Comparison of ENCODE assay signal across 12 cellular contexts in genomic region chr14:77988966-77989365, GRCh38.
A peak's percentile ranks its signal among the peaks of the same experiment; 100 is the strongest.
DNase-seq lines count a peak whose midpoint lies in the region; ATAC-seq, FAIRE-seq and TF ChIP-seq lines count a peak whose summit lies in the region.
"Had no signal": no experiment of that assay in that cellular context is flagged by ENCODE, and none has a peak within 500 bp of the region (broad histone marks: within the 10 kb centered on the region; RNA-seq: fewer than 3 reads in every experiment).

No MANE protein-coding gene starts in this region.

- H3K4me3 Mint-ChIP-seq in astrocyte (ENCODE audit: unreplicated experiment) (peak overlapping the region; percentile 61), chondrocyte (ENCODE audit: unreplicated experiment) (no peak overlapping the region)
- H3K4me3 Mint-ChIP-seq: activated naive CD8-positive, alpha-beta T cell treated with anti-CD3 and anti-CD28 coated beads, Interleukin-2, amount 10 ng/mL, durations not matched to agents 7 days and 5 days; stimulated activated naive CD8-positive, alpha-beta T cell treated with anti-CD3 and anti-CD28 coated beads, Interleukin-15, Interleukin-2, amounts not matched to agents 100 ng/mL and 50 ng/mL, for 24 hours had no signal

- H3K9ac ChIP-seq in astrocyte (ENCODE audit: low read length): peak overlapping the region; percentile 18

- no peak for FAIRE-seq in astrocyte (lab: Jason Lieb, UNC)

- no peak overlapping the region for H3K4me3 ChIP-seq in astrocyte (ENCODE audit: insufficient read depth, low read depth, low read length)
- H3K4me3 ChIP-seq: skin epidermis had no signal

- H3K9me3 Mint-ChIP-seq in astrocyte (ENCODE audit: unreplicated experiment): peaks cover 2% of the 10 kb centered on the region
- H3K9me3 Mint-ChIP-seq in chondrocyte (ENCODE audit: low read depth): no peaks in the 10 kb centered on the region
- H3K9me3 Mint-ChIP-seq: activated naive CD8-positive, alpha-beta T cell treated with anti-CD3 and anti-CD28 coated beads, Interleukin-2, amount 10 ng/mL, durations not matched to agents 7 days and 5 days; stimulated activated naive CD8-positive, alpha-beta T cell treated with anti-CD3 and anti-CD28 coated beads, Interleukin-15, Interleukin-2, amounts not matched to agents 100 ng/mL and 50 ng/mL, for 24 hours had no signal

- peaks cover 22% of the 10 kb centered on the region for H3K4me1 ChIP-seq in astrocyte (ENCODE audit: insufficient read depth, low read length)

- H3K36me3 ChIP-seq in astrocyte (ENCODE audit: insufficient read depth, low read length): no peaks in the 10 kb centered on the region

- TF ChIP-seq CTCF in astrocyte (IDR thresholded peaks at IDR 0.05; ENCODE audit: insufficient read depth, low read depth, low read length): no peak
- no peak for TF ChIP-seq CTCF in chondrocyte (IDR thresholded peaks at IDR 0.05)

- H3K27me3 Mint-ChIP-seq in astrocyte (ENCODE audit: low read depth, unreplicated experiment): no peaks in the 10 kb centered on the region
- H3K27me3 Mint-ChIP-seq in chondrocyte (ENCODE audit: low read depth): peaks cover 3% of the 10 kb centered on the region

- H3K27ac Mint-ChIP-seq in astrocyte (ENCODE audit: unreplicated experiment) (no peak overlapping the region), chondrocyte (ENCODE audit: unreplicated experiment) (no peak overlapping the region)
- H3K27ac Mint-ChIP-seq: activated naive CD8-positive, alpha-beta T cell treated with anti-CD3 and anti-CD28 coated beads, Interleukin-2, amount 10 ng/mL, durations not matched to agents 7 days and 5 days; stimulated activated naive CD8-positive, alpha-beta T cell treated with anti-CD3 and anti-CD28 coated beads, Interleukin-15, Interleukin-2, amounts not matched to agents 100 ng/mL and 50 ng/mL, for 24 hours had no signal

- H3K36me3 Mint-ChIP-seq in astrocyte (ENCODE audit: low read depth, unreplicated experiment): no peaks in the 10 kb centered on the region
- H3K36me3 Mint-ChIP-seq in chondrocyte (ENCODE audit: low read depth): no peaks in the 10 kb centered on the region
- H3K36me3 Mint-ChIP-seq: activated naive CD8-positive, alpha-beta T cell treated with anti-CD3 and anti-CD28 coated beads, Interleukin-2, amount 10 ng/mL, durations not matched to agents 7 days and 5 days had no signal

- H3K79me2 ChIP-seq in astrocyte (ENCODE audit: insufficient read depth, low read length): no peaks in the 10 kb centered on the region

- H3K4me1 Mint-ChIP-seq in astrocyte (ENCODE audit: low read depth, unreplicated experiment) (peaks cover 22% of the 10 kb centered on the region), chondrocyte (ENCODE audit: low read depth) (peaks cover 8% of the 10 kb centered on the region)

- peaks cover 4% of the 10 kb centered on the region for H3K27me3 ChIP-seq in astrocyte (ENCODE audit: insufficient read depth, low read length)

- no peak for ATAC-seq in HG03442 (IDR thresholded peaks at IDR 0.05; ENCODE audit: unreplicated experiment)

- H3K4me2 ChIP-seq in astrocyte (ENCODE audit: low read length): peak overlapping the region; percentile 61

- H3K9me3 ChIP-seq in astrocyte (ENCODE audit: insufficient read depth, low read depth, low read length): no peaks in the 10 kb centered on the region

- peak overlapping the region; percentile 51 for H3K27ac ChIP-seq in astrocyte (ENCODE audit: low read depth, low read length)

- no peaks in the 10 kb centered on the region for H4K20me1 ChIP-seq in astrocyte (ENCODE audit: insufficient read depth, low read length)

- peak overlapping the region; percentile 64 for H2AFZ ChIP-seq in astrocyte (ENCODE audit: low read depth, low read length)

- DNase-seq in Caki2 (ENCODE audit: low read depth): peak; percentile 49
- DNase-seq in astrocyte (ENCODE audit: low read depth): peak; percentile 97
- DNase-seq in head of caudate nucleus: peak; percentile 51 to 95 (median 87)
- DNase-seq in posterior cingulate gyrus: peak; percentile 60 to 98 (median 81)
- DNase-seq in GM19240 (ENCODE audit: insufficient read length, low spot score): no peak
- DNase-seq in chondrocyte (ENCODE audit: low spot score): no peak
- DNase-seq in activated T-cell treated with anti-CD3 and anti-CD28 coated beads for 4 hours: no peak
- DNase-seq: activated naive CD8-positive, alpha-beta T cell treated with anti-CD3 and anti-CD28 coated beads, Interleukin-2, amount 10 ng/mL, durations not matched to agents 7 days and 5 days; DMS 273 treated with DMSO at 0.1 percent for 48 hours had no signal

- intact Hi-C loops in head of caudate nucleus (cut with DNase I) (loop anchor here (5.0 kb wide), 1 partner anchor 127 kb away; no protein-coding TSS in a partner anchor), posterior cingulate gyrus (cut with DNase I) (no loop called here)

- in situ Hi-C loops in Caki2 (cut with HindIII; ENCODE audit: low pct_unique_long_range_greater_than_20kb, low sequenced_read_pairs): no loop called here

Comparison
In these comparisons a context has a peak if more than half of its experiments do, and no peak if none do; other contexts are left out.
1. DNase-seq: peak in Caki2 (single experiment), astrocyte (single experiment), head of caudate nucleus (42 of 42) and posterior cingulate gyrus (10 of 10); none in GM19240 (single experiment), chondrocyte (single experiment) and activated T-cell treated with anti-CD3 and anti-CD28 coated beads for 4 hours (single experiment).